25 cellular contexts compared by ENCODE assay signal in genomic region chr10:96250349-96250748, GRCh38. TPM values are rescaled to one million over a fixed set of nuclear protein-coding genes. Genes with fewer than 3 reads are reported as not detected.
"Had no signal": no experiment of that assay in that cellular context is flagged by ENCODE, and none has a peak within 500 bp of the region (broad histone marks: within the 10 kb centered on the region; RNA-seq: fewer than 3 reads in every experiment).

No MANE protein-coding gene starts in this region.

- H3K4me1 ChIP-seq: left lung, thyroid gland, uterus had no signal

- DNase-seq: activated CD4-positive, alpha-beta memory T cell treated with anti-CD3 and anti-CD28 coated beads, Interleukin-2, amount 10 ng/mL, durations not matched to agents 7 days and 5 days; activated CD4-positive, alpha-beta T cell treated with anti-CD3 and anti-CD28 coated beads for 48 hours; activated CD8-positive, alpha-beta memory T cell treated with anti-CD3 and anti-CD28 coated beads, Interleukin-2, amount 10 ng/mL, durations not matched to agents 7 days and 5 days; activated naive CD4-positive, alpha-beta T cell treated with Interleukin-2 at 50 U/mL for 16 hours; activated naive CD8-positive, alpha-beta T cell treated with anti-CD3 and anti-CD28 coated beads, Interleukin-2, amount 10 ng/mL, durations not matched to agents 7 days and 5 days; activated T-cell treated with anti-CD3 and anti-CD28 coated beads, Interleukin-2, amount 50 U/mL, for 1 hour; amygdala; caudate nucleus; effector memory CD8-positive, alpha-beta T cell; foreskin fibroblast; hippocampal formation; left lung; naive thymus-derived CD4-positive, alpha-beta T cell; pancreas; stimulated activated CD4-positive, alpha-beta T cell treated with anti-CD3 and anti-CD28 coated beads, Interleukin-4, amount 100 ng/mL, for 4 hours; stimulated activated naive CD4-positive, alpha-beta T cell; SW 1271; thyroid gland; uterus had no signal

- H3K4me3 Mint-ChIP-seq: activated CD4-positive, alpha-beta memory T cell treated with anti-CD3 and anti-CD28 coated beads, Interleukin-2, amount 10 ng/mL, durations not matched to agents 7 days and 5 days; activated CD8-positive, alpha-beta memory T cell treated with anti-CD3 and anti-CD28 coated beads, Interleukin-2, amount 10 ng/mL, durations not matched to agents 7 days and 5 days; activated naive CD8-positive, alpha-beta T cell treated with anti-CD3 and anti-CD28 coated beads, Interleukin-2, amount 10 ng/mL, durations not matched to agents 7 days and 5 days; effector memory CD8-positive, alpha-beta T cell; naive thymus-derived CD4-positive, alpha-beta T cell had no signal

- H3K36me3 ChIP-seq: left lung, neutrophil, pancreas, thyroid gland, uterus had no signal

- H3K27ac Mint-ChIP-seq: activated CD4-positive, alpha-beta memory T cell treated with anti-CD3 and anti-CD28 coated beads, Interleukin-2, amount 10 ng/mL, durations not matched to agents 7 days and 5 days; activated CD8-positive, alpha-beta memory T cell treated with anti-CD3 and anti-CD28 coated beads, Interleukin-2, amount 10 ng/mL, durations not matched to agents 7 days and 5 days; activated naive CD8-positive, alpha-beta T cell treated with anti-CD3 and anti-CD28 coated beads, Interleukin-2, amount 10 ng/mL, durations not matched to agents 7 days and 5 days; activated T-helper 2 cell treated with anti-CD3 and anti-CD28 coated beads, Interferon-gamma antibody, Interleukin-2, Interleukin-4, amounts not matched to agents 10 μg/mL and 5 μg/mL and 100 μg/mL, durations not matched to agents 14 hours and 24 hours and 36 hours; effector memory CD8-positive, alpha-beta T cell; naive thymus-derived CD4-positive, alpha-beta T cell had no signal

- H3K4me3 ChIP-seq: left lung, pancreas, thyroid gland, uterus had no signal

- H3K27me3 ChIP-seq: left lung, neutrophil, pancreas, thyroid gland, uterus had no signal

- H3K4me1 Mint-ChIP-seq: activated CD4-positive, alpha-beta memory T cell treated with anti-CD3 and anti-CD28 coated beads, Interleukin-2, amount 10 ng/mL, durations not matched to agents 7 days and 5 days; activated CD8-positive, alpha-beta memory T cell treated with anti-CD3 and anti-CD28 coated beads, Interleukin-2, amount 10 ng/mL, durations not matched to agents 7 days and 5 days; activated naive CD8-positive, alpha-beta T cell treated with anti-CD3 and anti-CD28 coated beads, Interleukin-2, amount 10 ng/mL, durations not matched to agents 7 days and 5 days; naive thymus-derived CD4-positive, alpha-beta T cell had no signal

- H3K9me3 Mint-ChIP-seq: activated CD4-positive, alpha-beta memory T cell treated with anti-CD3 and anti-CD28 coated beads, Interleukin-2, amount 10 ng/mL, durations not matched to agents 7 days and 5 days; activated naive CD8-positive, alpha-beta T cell treated with anti-CD3 and anti-CD28 coated beads, Interleukin-2, amount 10 ng/mL, durations not matched to agents 7 days and 5 days; activated T-helper 2 cell treated with anti-CD3 and anti-CD28 coated beads, Interferon-gamma antibody, Interleukin-2, Interleukin-4, amounts not matched to agents 10 μg/mL and 5 μg/mL and 100 μg/mL, durations not matched to agents 14 hours and 24 hours and 36 hours; effector memory CD8-positive, alpha-beta T cell; naive thymus-derived CD4-positive, alpha-beta T cell had no signal

- ATAC-seq: activated CD8-positive, alpha-beta memory T cell treated with anti-CD3 and anti-CD28 coated beads, Interleukin-2, amount 10 ng/mL, durations not matched to agents 7 days and 5 days; effector memory CD8-positive, alpha-beta T cell; left lung; naive thymus-derived CD4-positive, alpha-beta T cell; sciatic nerve had no signal

- H3K27ac ChIP-seq: left lung, neutrophil, thyroid gland, uterus had no signal

- H3K9me3 ChIP-seq: left lung, neutrophil, pancreas, thyroid gland, uterus had no signal

- H3K36me3 Mint-ChIP-seq: activated CD8-positive, alpha-beta memory T cell treated with anti-CD3 and anti-CD28 coated beads, Interleukin-2, amount 10 ng/mL, durations not matched to agents 7 days and 5 days; activated naive CD8-positive, alpha-beta T cell treated with anti-CD3 and anti-CD28 coated beads, Interleukin-2, amount 10 ng/mL, durations not matched to agents 7 days and 5 days; naive thymus-derived CD4-positive, alpha-beta T cell had no signal

RNA-seq across cellular contexts. Expression of gene BLNK, which starts 21.0 kb away (rescaled TPM):
- total RNA-seq: activated CD4-positive, alpha-beta memory T cell treated with anti-CD3 and anti-CD28 coated beads, Interleukin-2, amount 10 ng/mL, durations not matched to agents 7 days and 5 days; activated CD8-positive, alpha-beta memory T cell treated with anti-CD3 and anti-CD28 coated beads, Interleukin-2, amount 10 ng/mL, durations not matched to agents 7 days and 5 days; activated T-helper 2 cell treated with anti-CD3 and anti-CD28 coated beads, Interferon-gamma antibody, Interleukin-2, Interleukin-4, amounts not matched to agents 10 μg/mL and 5 μg/mL and 100 μg/mL, durations not matched to agents 14 hours and 24 hours and 36 hours; dermis microvascular lymphatic vessel endothelial cell; lung microvascular endothelial cell; T-helper 2 cell treated with Interferon-gamma antibody and Interleukin-4, amounts not matched to agents 100 ng/mL and 5 ng/mL, for 36 hours had no signal

RNA-seq across cellular contexts. Expression of gene DNTT, which starts 53.9 kb away (rescaled TPM):
- total RNA-seq: activated CD4-positive, alpha-beta memory T cell treated with anti-CD3 and anti-CD28 coated beads, Interleukin-2, amount 10 ng/mL, durations not matched to agents 7 days and 5 days; activated CD8-positive, alpha-beta memory T cell treated with anti-CD3 and anti-CD28 coated beads, Interleukin-2, amount 10 ng/mL, durations not matched to agents 7 days and 5 days; activated naive CD8-positive, alpha-beta T cell treated with anti-CD3 and anti-CD28 coated beads, Interleukin-2, amount 10 ng/mL, durations not matched to agents 7 days and 5 days; activated T-helper 2 cell treated with anti-CD3 and anti-CD28 coated beads, Interferon-gamma antibody, Interleukin-2, Interleukin-4, amounts not matched to agents 10 μg/mL and 5 μg/mL and 100 μg/mL, durations not matched to agents 14 hours and 24 hours and 36 hours; dermis microvascular lymphatic vessel endothelial cell; left lung; lung microvascular endothelial cell; pancreas; sciatic nerve; T-helper 2 cell treated with Interferon-gamma antibody and Interleukin-4, amounts not matched to agents 100 ng/mL and 5 ng/mL, for 36 hours had no signal
